1 cellular context compared by ENCODE assay signal in the genomic region with DNA sequence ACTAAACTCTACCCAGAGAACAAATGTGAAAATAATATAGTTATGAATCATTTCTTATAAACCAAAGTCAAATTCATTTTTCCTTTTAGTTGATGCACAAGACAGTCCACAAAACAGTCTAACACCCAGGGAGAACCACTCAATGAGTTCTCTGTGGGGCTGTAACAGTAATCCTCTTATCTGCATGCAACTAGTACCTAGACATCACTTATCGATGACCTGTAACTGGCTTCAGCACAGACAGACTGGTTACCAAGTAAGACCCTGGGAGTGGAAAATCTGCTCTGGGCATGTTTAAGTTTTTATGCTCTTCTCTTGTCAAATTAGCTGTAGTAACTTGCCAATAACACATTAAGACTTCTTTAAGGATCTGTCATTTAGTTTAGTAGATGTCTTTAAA.
TF ChIP-seq lines count a peak whose summit lies in the region.

No MANE protein-coding gene starts in this region.

TF ChIP-seq in HepG2, 621 proteins besides CTCF, POLR2A, EP300 and RAD21:
- TF ChIP-seq ZNF746 (CRISPR knock-in tag; IDR thresholded peaks at IDR 0.05) (no peak), KLF13 (CRISPR knock-in tag; IDR thresholded peaks at IDR 0.05) (no peak), HMG20B (CRISPR knock-in tag; conservative IDR thresholded peaks at IDR 0.05) (no peak), ZNF17 (CRISPR knock-in tag; IDR thresholded peaks at IDR 0.05) (no peak), AGO1 (IDR thresholded peaks at IDR 0.05; ENCODE audit: low read depth, low read length, poor library complexity, severe bottlenecking) (no peak), ZNF460 (CRISPR knock-in tag; IDR thresholded peaks at IDR 0.05; ENCODE audit: borderline replicate concordance) (no peak), ZNF577 (CRISPR knock-in tag; IDR thresholded peaks at IDR 0.05; ENCODE audit: borderline replicate concordance, low read depth) (no peak)
- TF ChIP-seq, protein P1, sequence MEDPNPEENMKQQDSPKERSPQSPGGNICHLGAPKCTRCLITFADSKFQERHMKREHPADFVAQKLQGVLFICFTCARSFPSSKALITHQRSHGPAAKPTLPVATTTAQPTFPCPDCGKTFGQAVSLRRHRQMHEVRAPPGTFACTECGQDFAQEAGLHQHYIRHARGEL (CRISPR knock-in tag; IDR thresholded peaks at IDR 0.05) = no peak
